Comparison of ENCODE assay signal across 8 cellular contexts in genomic region chr1:200668514-200669313, GRCh38. TPM values are rescaled to one million over a fixed set of nuclear protein-coding genes. Genes with fewer than 3 reads are reported as not detected.
DNase-seq lines count a peak whose midpoint lies in the region; ATAC-seq lines count a peak whose summit lies in the region.

No MANE protein-coding gene starts in this region.

- no peaks in the 10 kb centered on the region for H3K9me3 Mint-ChIP-seq in activated CD8-positive, alpha-beta T cell treated with anti-CD3 and anti-CD28 coated beads, Interleukin-2, amount 10 ng/mL, durations not matched to agents 7 days and 5 days (ENCODE audit: insufficient read depth)

- H3K4me3 Mint-ChIP-seq in activated CD8-positive, alpha-beta T cell treated with anti-CD3 and anti-CD28 coated beads, Interleukin-2, amount 10 ng/mL, durations not matched to agents 7 days and 5 days: peak overlapping the region; percentile 97

- H3K27ac ChIP-seq in iPS-20b (ENCODE audit: low read length): no peak overlapping the region
- peak overlapping the region; percentile 95 for H3K27ac ChIP-seq in subcutaneous abdominal adipose tissue (ENCODE audit: low read depth, low read length)

- no peaks in the 10 kb centered on the region for H3K9me3 ChIP-seq in iPS-20b (ENCODE audit: insufficient read depth, low read depth, low read length)
- H3K9me3 ChIP-seq in subcutaneous abdominal adipose tissue (ENCODE audit: control insufficient read depth in 5 of 5, low read length in 5 of 5): no peaks in the 10 kb centered on the region

- peaks cover 29% of the 10 kb centered on the region for H3K36me3 Mint-ChIP-seq in activated CD8-positive, alpha-beta T cell treated with anti-CD3 and anti-CD28 coated beads, Interleukin-2, amount 10 ng/mL, durations not matched to agents 7 days and 5 days (ENCODE audit: low read depth)

- ATAC-seq in activated CD8-positive, alpha-beta T cell treated with anti-CD3 and anti-CD28 coated beads, Interleukin-2, amount 10 ng/mL, durations not matched to agents 7 days and 5 days: no peak

- H3K4me1 ChIP-seq in iPS-20b (ENCODE audit: insufficient read depth, low read length) (peaks cover 19% of the 10 kb centered on the region), subcutaneous abdominal adipose tissue (ENCODE audit: control insufficient read depth in 5 of 5, insufficient read depth in 5 of 5, low read length in 5 of 5) (peaks cover 0 to 29% (median 27%) of the 10 kb centered on the region in 5 donors)

- peaks cover 38% of the 10 kb centered on the region for H3K4me1 Mint-ChIP-seq in activated CD8-positive, alpha-beta T cell treated with anti-CD3 and anti-CD28 coated beads, Interleukin-2, amount 10 ng/mL, durations not matched to agents 7 days and 5 days (ENCODE audit: low read depth)

- H3K9ac ChIP-seq in iPS-20b (ENCODE audit: low read depth, low read length): peak overlapping the region; percentile 93
- peak overlapping the region in 4 of 5 donors; percentile 46 to 100 (median 85) for H3K9ac ChIP-seq in subcutaneous abdominal adipose tissue (ENCODE audit: low read length in 5 of 5)

- CTCF ChIA-PET in activated CD8-positive, alpha-beta T cell treated with anti-CD3 and anti-CD28 coated beads, Interleukin-2, amount 10 ng/mL, durations not matched to agents 7 days and 5 days (lab: Charles Lee): interaction anchor here (2.6 kb wide), 1 partner anchor 47 kb away, joined by 51 read pairs; no protein-coding TSS in a partner anchor

- H3K27me3 ChIP-seq in iPS-20b (ENCODE audit: insufficient read depth, low read length): no peaks in the 10 kb centered on the region
- no peaks in the 10 kb centered on the region for H3K27me3 ChIP-seq in subcutaneous abdominal adipose tissue (ENCODE audit: control insufficient read depth in 5 of 5, insufficient read depth in 4 of 5, low read length in 5 of 5)

- H3K36me3 ChIP-seq in iPS-20b (ENCODE audit: insufficient read depth, low read depth, low read length) (peaks cover 26% of the 10 kb centered on the region), subcutaneous abdominal adipose tissue (ENCODE audit: control insufficient read depth in 5 of 5, insufficient read depth in 5 of 5, low read length in 5 of 5) (peaks cover 2 to 14% (median 8%) of the 10 kb centered on the region in 5 donors)

- H3K4me3 ChIP-seq in iPS-20b (ENCODE audit: low read length): peak overlapping the region; percentile 79
- peak overlapping the region in 4 of 5 donors; percentile 60 to 84 (median 76) for H3K4me3 ChIP-seq in subcutaneous abdominal adipose tissue (ENCODE audit: low read depth in 1 of 5, low read length in 5 of 5)

- DNase-seq in NCI-H345 (lab: John Stamatoyannopoulos, UW) (peak; percentile 5), NCI-H345 treated with DMSO at 0.1 percent for 48 hours (lab: John Stamatoyannopoulos, UW; ENCODE audit: unreplicated experiment) (no peak), SKM-1 (lab: John Stamatoyannopoulos, UW; ENCODE audit: unreplicated experiment) (no peak), NCI-H226 (no peak)
- no peak for DNase-seq in activated CD8-positive, alpha-beta T cell treated with anti-CD3 and anti-CD28 coated beads, Interleukin-2, amount 10 ng/mL, durations not matched to agents 7 days and 5 days
- DNase-seq in effector CD8-positive, alpha-beta T cell (lab: John Stamatoyannopoulos, UW): no peak

- POLR2A ChIA-PET in activated CD8-positive, alpha-beta T cell treated with anti-CD3 and anti-CD28 coated beads, Interleukin-2, amount 10 ng/mL, durations not matched to agents 7 days and 5 days (lab: Charles Lee): interaction anchor here (0.8 to 2.0 kb wide), 7 partner anchors 9 to 49 kb away, joined by 3 to 22 read pairs (median 8); no protein-coding TSS in a partner anchor

- H3K27ac Mint-ChIP-seq in activated CD8-positive, alpha-beta T cell treated with anti-CD3 and anti-CD28 coated beads, Interleukin-2, amount 10 ng/mL, durations not matched to agents 7 days and 5 days: peak overlapping the region; percentile 78

- H3K27me3 Mint-ChIP-seq in activated CD8-positive, alpha-beta T cell treated with anti-CD3 and anti-CD28 coated beads, Interleukin-2, amount 10 ng/mL, durations not matched to agents 7 days and 5 days (ENCODE audit: low read depth): no peaks in the 10 kb centered on the region

RNA-seq across cellular contexts. Expression of gene DDX59, which starts 1.0 kb away (rescaled TPM):
- 10 to 100 TPM; 24.1 to 27.8 TPM for total RNA-seq in activated CD8-positive, alpha-beta T cell treated with anti-CD3 and anti-CD28 coated beads, Interleukin-2, amount 10 ng/mL, durations not matched to agents 7 days and 5 days

RNA-seq across cellular contexts. Expression of gene KIF14, which starts 48.2 kb away (rescaled TPM):
- total RNA-seq in activated CD8-positive, alpha-beta T cell treated with anti-CD3 and anti-CD28 coated beads, Interleukin-2, amount 10 ng/mL, durations not matched to agents 7 days and 5 days: 10 to 100 TPM; 34.1 to 35.8 TPM
